Comparison of ENCODE assay signal across 1 cellular context in the genomic region with DNA sequence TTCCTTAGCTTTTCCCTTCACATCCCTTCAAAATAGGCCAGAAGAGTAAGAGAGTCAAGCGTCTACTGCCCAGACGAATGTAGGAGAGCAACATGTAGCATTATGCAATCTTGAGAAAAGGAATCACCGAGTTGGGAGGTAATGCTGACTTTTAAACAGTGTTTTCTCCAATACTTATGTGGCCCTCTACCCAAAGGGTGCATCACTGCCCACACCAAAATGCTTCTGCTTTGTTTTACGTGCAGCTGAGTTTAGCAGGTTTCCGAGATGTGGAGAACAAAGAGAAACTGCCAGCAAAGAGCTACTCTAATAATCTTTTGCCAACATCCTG.
TF ChIP-seq lines count a peak whose summit lies in the region.

No MANE protein-coding gene starts in this region.

TF ChIP-seq in H1, 55 proteins besides CTCF, POLR2A, EP300 and RAD21:
- no peak for TF ChIP-seq TAF7 (optimal IDR thresholded peaks at IDR 0.05; ENCODE audit: borderline replicate concordance, low read depth, low read length)
- TF ChIP-seq SAP30 (IDR thresholded peaks at IDR 0.05; ENCODE audit: insufficient read depth, insufficient replicate concordance, low read length): no peak
- TF ChIP-seq SRF (IDR thresholded peaks at IDR 0.05; ENCODE audit: low read depth, low read length): no peak
- TF ChIP-seq SP4 (IDR thresholded peaks at IDR 0.05; ENCODE audit: low read length): no peak
- no peak for TF ChIP-seq KDM4A (IDR thresholded peaks at IDR 0.05; ENCODE audit: low read depth, low read length, severe bottlenecking)
- no peak for TF ChIP-seq SP1 (IDR thresholded peaks at IDR 0.05; ENCODE audit: low read depth, low read length)
- TF ChIP-seq CHD2 (IDR thresholded peaks at IDR 0.05; ENCODE audit: low read length): no peak
- no peak for TF ChIP-seq YY1 (IDR thresholded peaks at IDR 0.05; ENCODE audit: low read depth, low read length)
- TF ChIP-seq, protein P1, sequence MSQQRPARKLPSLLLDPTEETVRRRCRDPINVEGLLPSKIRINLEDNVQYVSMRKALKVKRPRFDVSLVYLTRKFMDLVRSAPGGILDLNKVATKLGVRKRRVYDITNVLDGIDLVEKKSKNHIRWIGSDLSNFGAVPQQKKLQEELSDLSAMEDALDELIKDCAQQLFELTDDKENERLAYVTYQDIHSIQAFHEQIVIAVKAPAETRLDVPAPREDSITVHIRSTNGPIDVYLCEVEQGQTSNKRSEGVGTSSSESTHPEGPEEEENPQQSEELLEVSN (IDR thresholded peaks at IDR 0.05): no peak
- TF ChIP-seq TCF12 (IDR thresholded peaks at IDR 0.05; ENCODE audit: low read depth, low read length): no peak
- no peak for TF ChIP-seq GABPA (IDR thresholded peaks at IDR 0.05; ENCODE audit: borderline replicate concordance, insufficient read depth, low read length)
- TF ChIP-seq CHD1 (IDR thresholded peaks at IDR 0.05; ENCODE audit: low read depth, low read length): no peak
- no peak for TF ChIP-seq BCL11A (IDR thresholded peaks at IDR 0.05; ENCODE audit: low read depth in 2 of 2, low read length in 2 of 2)
- TF ChIP-seq, protein P2, sequence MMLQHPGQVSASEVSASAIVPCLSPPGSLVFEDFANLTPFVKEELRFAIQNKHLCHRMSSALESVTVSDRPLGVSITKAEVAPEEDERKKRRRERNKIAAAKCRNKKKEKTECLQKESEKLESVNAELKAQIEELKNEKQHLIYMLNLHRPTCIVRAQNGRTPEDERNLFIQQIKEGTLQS (IDR thresholded peaks at IDR 0.05; ENCODE audit: insufficient read depth, low read depth, low read length): no peak
- no peak for TF ChIP-seq SIX5 (IDR thresholded peaks at IDR 0.05; ENCODE audit: low read depth, low read length)
